10 cellular contexts compared by ENCODE assay signal in the genomic region with DNA sequence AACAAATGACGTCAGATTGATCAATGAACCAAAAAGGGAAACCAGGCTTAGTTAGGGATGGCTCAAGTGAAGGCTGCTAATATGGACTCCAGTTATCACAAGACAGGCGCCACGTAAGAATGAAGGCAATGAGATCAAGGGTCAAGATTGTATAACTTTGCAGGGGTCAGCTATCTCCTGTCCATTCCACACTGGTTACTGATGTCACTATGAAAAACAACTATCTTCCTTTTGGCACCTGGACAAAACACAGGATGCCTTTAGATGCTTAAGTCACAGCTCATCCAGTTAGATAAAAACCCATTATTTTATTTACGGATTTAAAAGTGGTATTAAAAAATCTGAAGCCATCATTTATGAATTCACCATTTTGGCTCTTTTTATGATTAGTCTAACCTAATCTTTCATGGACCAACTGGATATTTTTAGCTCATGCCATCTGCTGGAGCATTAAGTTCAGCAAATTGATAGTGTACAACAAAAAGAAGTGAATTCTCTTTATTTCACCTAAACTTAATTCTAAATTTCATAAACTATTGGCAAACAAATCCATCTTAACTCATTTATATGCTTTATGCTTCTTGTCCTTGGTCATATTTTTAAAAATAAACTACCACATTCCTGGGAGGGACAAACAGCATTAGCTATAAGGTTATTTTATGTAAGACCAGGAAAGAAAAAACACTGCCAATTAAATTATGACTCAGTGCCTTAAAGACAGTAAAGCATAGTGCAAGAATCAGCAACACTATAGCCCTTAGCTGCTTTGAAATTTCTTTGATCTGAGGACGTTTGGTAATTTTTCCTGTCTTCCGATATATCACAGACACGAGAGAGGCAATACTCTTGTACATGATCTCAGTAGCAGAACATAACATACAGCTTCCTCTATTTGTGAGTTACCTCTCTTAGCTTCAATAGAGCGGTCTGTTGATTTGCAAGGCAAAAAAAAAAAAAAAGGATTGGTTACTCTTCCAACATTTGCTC. TPM values are rescaled to one million over a fixed set of nuclear protein-coding genes. Genes with fewer than 3 reads are reported as not detected.
DNase-seq lines count a peak whose midpoint lies in the region; ATAC-seq and TF ChIP-seq lines count a peak whose summit lies in the region.
"Had no signal": no experiment of that assay in that cellular context is flagged by ENCODE, and none has a peak within 500 bp of the region (broad histone marks: within the 10 kb centered on the region; RNA-seq: fewer than 3 reads in every experiment).

No MANE protein-coding gene starts in this region.

- no peak overlapping the region for H2AFZ ChIP-seq in DND-41 (ENCODE audit: low read depth, low read length)

- peaks cover 20% of the 10 kb centered on the region for H3K36me3 Mint-ChIP-seq in memory B cell

- H4K20me1 ChIP-seq in DND-41 (ENCODE audit: insufficient read depth, low read length) = peaks cover 94% of the 10 kb centered on the region

- no peaks in the 10 kb centered on the region for H3K27me3 Mint-ChIP-seq in memory B cell

- peak overlapping the region; percentile 83 for H3K27ac Mint-ChIP-seq in memory B cell

- H3K27me3 ChIP-seq in DND-41 (ENCODE audit: insufficient read depth, low read length, poor library complexity) (no peaks in the 10 kb centered on the region), adipocyte (replicated peaks; ENCODE audit: control insufficient read depth, insufficient read depth, low read length) (no peaks in the 10 kb centered on the region), SJCRH30 (no peaks in the 10 kb centered on the region)

- no peak for DNase-seq in DND-41
- DNase-seq in HT-29 (ENCODE audit: low spot score) = peak; percentile 37
- DNase-seq in adipocyte (ENCODE audit: low read depth) = peak; percentile 54
- DNase-seq in memory B cell (ENCODE audit: low spot score in 2 of 2) = no peak
- DNase-seq in substantia nigra (lab: John Stamatoyannopoulos, UW) = no peak
- no peak for DNase-seq in stimulated activated CD4-positive, alpha-beta T cell treated with anti-CD3 and anti-CD28 coated beads, Interleukin-12 subunit alpha, Interleukin-12 subunit beta, amount 100 ng/mL, for 4 hours
- no peak for DNase-seq in SJCRH30
- DNase-seq: activated CD4-positive, alpha-beta T cell treated with anti-CD3 and anti-CD28 coated beads, Interleukin-2, amount 50 U/mL, for 1 hour; NCI-H2171 had no signal

- H3K4me3 Mint-ChIP-seq in memory B cell = peak overlapping the region; percentile 8

- H3K79me2 ChIP-seq in DND-41 (ENCODE audit: insufficient read depth, low read length) = peaks cover 100% of the 10 kb centered on the region

- H3K4me2 ChIP-seq in DND-41 (ENCODE audit: insufficient read depth, low read length) = no peak overlapping the region

- H3K4me3 ChIP-seq in DND-41 (ENCODE audit: low read depth in 1 of 2, low read length in 2 of 2) (no peak overlapping the region), adipocyte (ENCODE audit: low read length) (no peak overlapping the region), SJCRH30 (no peak overlapping the region)

- H3K36me3 ChIP-seq in DND-41 (ENCODE audit: insufficient read depth, low read length) = peaks cover 84% of the 10 kb centered on the region
- peaks cover 24% of the 10 kb centered on the region for H3K36me3 ChIP-seq in adipocyte (ENCODE audit: control insufficient read depth, insufficient read depth, low read length, severe bottlenecking)
- peaks cover 61% of the 10 kb centered on the region for H3K36me3 ChIP-seq in SJCRH30

- H3K4me1 ChIP-seq in DND-41 (ENCODE audit: insufficient read depth, low read length) (no peaks in the 10 kb centered on the region; the same call in 1 of the 2 replicates), adipocyte (ENCODE audit: control insufficient read depth, insufficient read depth, low read length) (peaks cover 38% of the 10 kb centered on the region), SJCRH30 (no peaks in the 10 kb centered on the region)

- 0 out of 3 replicates have a peak, but pooled peaks have one; percentile 26 for ATAC-seq in DND-41 (ENCODE audit: insufficient read depth, low read depth)
- ATAC-seq in memory B cell (ENCODE audit: low read depth) = peak; percentile 85
- no peak for ATAC-seq in GM18873 (IDR thresholded peaks at IDR 0.05; ENCODE audit: low FRiP score, unreplicated experiment)

- H3K9ac ChIP-seq in DND-41 (ENCODE audit: low read depth, low read length) = no peak overlapping the region
- no peak overlapping the region for H3K9ac ChIP-seq in adipocyte (ENCODE audit: low read length)

- no peak overlapping the region for H3K27ac ChIP-seq in DND-41 (ENCODE audit: low read length)
- no peak overlapping the region for H3K27ac ChIP-seq in substantia nigra (ENCODE audit: low read depth, low read length, poor library complexity, severe bottlenecking)
- no peak overlapping the region for H3K27ac ChIP-seq in SJCRH30

- H3K9me3 ChIP-seq in DND-41 (ENCODE audit: insufficient read depth, low read length, severe bottlenecking) (no peaks in the 10 kb centered on the region), adipocyte (ENCODE audit: control insufficient read depth, low read length) (no peaks in the 10 kb centered on the region), SJCRH30 (replicated peaks) (no peaks in the 10 kb centered on the region)

- no peak for TF ChIP-seq CTCF in DND-41 (IDR thresholded peaks at IDR 0.05; ENCODE audit: borderline replicate concordance, extremely low read depth, low read length, poor library complexity, severe bottlenecking)

- peaks cover 20% of the 10 kb centered on the region for H3K4me1 Mint-ChIP-seq in memory B cell

- H3K9me3 Mint-ChIP-seq in memory B cell = peaks cover 1% of the 10 kb centered on the region

RNA-seq across cellular contexts. Expression of gene DHX15, which starts 27.0 kb away (rescaled TPM):
- total RNA-seq in HT-29 (2014; rRNA removed; shearing (Covaris generic)) = 148 and 167 TPM in 2 replicates
- 425 and 438 TPM in 2 replicates for total RNA-seq in SJCRH30 (2014; rRNA removed; shearing (Covaris generic))

Comparison
In these comparisons a context has a peak if more than half of its experiments do, and no peak if none do; other contexts are left out.
1. DNase-seq: peak in HT-29 (single experiment) and adipocyte (single experiment); none in DND-41 (single experiment), memory B cell (0 of 2), substantia nigra (0 of 49), stimulated activated CD4-positive, alpha-beta T cell treated with anti-CD3 and anti-CD28 coated beads, Interleukin-12 subunit alpha, Interleukin-12 subunit beta, amount 100 ng/mL, for 4 hours (single experiment) and SJCRH30 (0 of 2).